ENCODE assay signal across 12 cellular contexts in the genomic region with DNA sequence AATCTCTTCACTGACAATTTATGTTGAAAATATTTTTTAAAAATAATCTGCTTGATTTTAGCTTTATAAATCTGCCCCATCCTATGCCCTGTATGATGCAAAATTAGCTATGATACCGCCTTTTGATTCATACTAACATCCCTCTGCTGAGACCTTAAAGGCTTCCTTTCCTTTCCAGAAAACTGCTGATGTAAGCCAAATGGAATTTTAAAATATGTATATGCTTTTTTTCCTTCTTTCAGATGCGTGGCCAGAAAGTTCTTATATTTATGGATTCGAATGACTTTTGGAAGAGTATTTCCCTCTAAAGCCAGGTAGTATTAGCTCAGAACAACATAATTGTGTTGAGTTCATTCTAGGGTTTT. TPM values are rescaled to one million over a fixed set of nuclear protein-coding genes. Genes with fewer than 3 reads are reported as not detected.
DNase-seq lines count a peak whose midpoint lies in the region; TF ChIP-seq lines count a peak whose summit lies in the region.
"Had no signal": no experiment of that assay in that cellular context is flagged by ENCODE, and none has a peak within 500 bp of the region (broad histone marks: within the 10 kb centered on the region; RNA-seq: fewer than 3 reads in every experiment).

No MANE protein-coding gene starts in this region.

- H3K9ac ChIP-seq in SK-N-SH, result peak overlapping the region; percentile 47; the same call in 1 of the 2 replicates
- no peak overlapping the region for H3K9ac ChIP-seq in muscle layer of colon (ENCODE audit: low read length)

- TF ChIP-seq RAD21 in SK-N-SH (IDR thresholded peaks at IDR 0.05; ENCODE audit: low read length), result no peak

- no peak for DNase-seq in SK-N-SH
- DNase-seq in dermis blood vessel endothelial cell, result peak; percentile 34
- no peak for DNase-seq in NK-92 treated with Interleukin-12 subunit alpha and Interleukin-12 subunit beta, amount 100 ng/mL, for 24 hours (lab: John Stamatoyannopoulos, UW)
- DNase-seq in DMS79 treated with DMSO at 0.1 percent for 48 hours (lab: John Stamatoyannopoulos, UW), result no peak
- no peak for DNase-seq in endothelial cell (ENCODE audit: low spot score)
- DNase-seq in NCI-H1092 treated with DMSO at 0.1 percent for 48 hours (lab: John Stamatoyannopoulos, UW), result no peak
- DNase-seq: left cardiac atrium, NCI-H1694, posterior cingulate gyrus had no signal

- H3K36me3 Mint-ChIP-seq in endothelial cell (ENCODE audit: low read depth, unreplicated experiment), result no peaks in the 10 kb centered on the region

- H3K4me1 ChIP-seq in ACC112 (ENCODE audit: control insufficient read depth, insufficient read depth, low read length, unreplicated experiment), result peaks cover 10% of the 10 kb centered on the region
- peaks cover 0 to 8% of the 10 kb centered on the region in 2 experiments; a peak in 1 of 4 replicates for H3K4me1 ChIP-seq in SK-N-SH (ENCODE audit: control insufficient read depth in 1 of 2, insufficient read depth in 2 of 2, low read depth in 1 of 2, low read length in 1 of 2)
- H3K4me1 ChIP-seq in muscle layer of colon (ENCODE audit: insufficient read depth, low read length), result peaks cover 23% of the 10 kb centered on the region

- no peak overlapping the region for H2AFZ ChIP-seq in ACC112 (ENCODE audit: low read length, unreplicated experiment)
- H2AFZ ChIP-seq in SK-N-SH (ENCODE audit: low read depth), result peak overlapping the region; percentile 66; the same call in 1 of the 2 replicates

- H3K27me3 ChIP-seq in ACC112 (ENCODE audit: insufficient read depth, low read length) (no peaks in the 10 kb centered on the region), SK-N-SH (ENCODE audit: insufficient read depth) (no peaks in the 10 kb centered on the region), muscle layer of colon (ENCODE audit: control insufficient read depth in 1 of 2, insufficient read depth in 2 of 2, low read length in 2 of 2) (no peaks in the 10 kb centered on the region)
- H3K27me3 ChIP-seq: tibial nerve had no signal

- no peaks in the 10 kb centered on the region for H3K4me1 Mint-ChIP-seq in endothelial cell (ENCODE audit: unreplicated experiment)

- WGBS in SK-N-SH (ENCODE audit: low lambda C conversion rate), result 36% methylated on average over 3 of the region's 3 CpGs

- H3K9me3 Mint-ChIP-seq in endothelial cell (ENCODE audit: unreplicated experiment), result no peaks in the 10 kb centered on the region

- CTCF ChIA-PET in SK-N-SH (lab: Yijun Ruan, JAX), result interaction anchor here (0.7 to 1.9 kb wide), 2 partner anchors 12 to 14 kb away, joined by 3 to 5 read pairs; no protein-coding TSS in a partner anchor

- no peaks in the 10 kb centered on the region for H3K27me3 Mint-ChIP-seq in endothelial cell (ENCODE audit: unreplicated experiment)

- no peaks in the 10 kb centered on the region for H4K20me1 ChIP-seq in SK-N-SH (ENCODE audit: insufficient read depth)

- no peaks in the 10 kb centered on the region for H3K9me3 ChIP-seq in SK-N-SH
- H3K9me3 ChIP-seq in muscle layer of colon (ENCODE audit: low read length), result no peaks in the 10 kb centered on the region
- H3K9me3 ChIP-seq: tibial nerve had no signal

- POLR2A ChIA-PET in SK-N-SH (lab: Yijun Ruan, JAX), result no interaction called here

- peak overlapping the region; percentile 88 for H3K27ac ChIP-seq in ACC112 (ENCODE audit: low read depth, low read length)
- H3K27ac ChIP-seq in SK-N-SH (ENCODE audit: low read depth in 2 of 2, low read length in 1 of 2), result peak overlapping the region; percentile 75 to 88
- H3K27ac ChIP-seq in muscle layer of colon (ENCODE audit: low read depth, low read length), result peak overlapping the region; percentile 82
- H3K27ac ChIP-seq: tibial nerve had no signal

- no peak overlapping the region for H3K4me3 Mint-ChIP-seq in endothelial cell (ENCODE audit: unreplicated experiment)

- no peak for TF ChIP-seq EP300 in SK-N-SH (IDR thresholded peaks at IDR 0.05; ENCODE audit: borderline replicate concordance in 1 of 2, low read depth in 1 of 2, low read length in 1 of 2)

- no peaks in the 10 kb centered on the region for H3K9me2 ChIP-seq in SK-N-SH

- no peak overlapping the region for H3K27ac Mint-ChIP-seq in endothelial cell (ENCODE audit: unreplicated experiment)

- H3K4me3 ChIP-seq in ACC112 (ENCODE audit: low read depth, low read length), result peak overlapping the region; percentile 24
- no peak overlapping the region for H3K4me3 ChIP-seq in SK-N-SH (ENCODE audit: low read depth in 2 of 2, low read length in 1 of 2)
- no peak overlapping the region for H3K4me3 ChIP-seq in muscle layer of colon (ENCODE audit: low read depth in 1 of 2, low read length in 2 of 2)
- H3K4me3 ChIP-seq: tibial nerve had no signal

- no peaks in the 10 kb centered on the region for H3K79me2 ChIP-seq in ACC112 (ENCODE audit: control insufficient read depth, insufficient read depth, low read length, unreplicated experiment)
- H3K79me2 ChIP-seq in SK-N-SH (ENCODE audit: insufficient read depth), result peaks cover 16% of the 10 kb centered on the region; the same call in 1 of the 2 replicates

- H3K36me3 ChIP-seq in ACC112 (ENCODE audit: insufficient read depth, low read length) (no peaks in the 10 kb centered on the region), SK-N-SH (replicated peaks in 1 of 2; ENCODE audit: control insufficient read depth in 1 of 2, insufficient read depth in 2 of 2, low read length in 1 of 2) (peaks cover 0 to 5% of the 10 kb centered on the region in 2 experiments), muscle layer of colon (ENCODE audit: insufficient read depth, low read length) (no peaks in the 10 kb centered on the region)

- H3K4me2 ChIP-seq in SK-N-SH, result peak overlapping the region; percentile 7; the same call in 1 of the 2 replicates

- TF ChIP-seq CTCF in SK-N-SH (IDR thresholded peaks at IDR 0.05), result no peak
- no peak for TF ChIP-seq CTCF in endothelial cell (IDR thresholded peaks at IDR 0.05; ENCODE audit: unreplicated experiment)

- H3F3A ChIP-seq in SK-N-SH (replicated peaks; ENCODE audit: insufficient read depth), result peaks cover 30% of the 10 kb centered on the region

TF ChIP-seq in SK-N-SH, 30 proteins besides CTCF, POLR2A, EP300 and RAD21:
- no peak for TF ChIP-seq RFX5 (IDR thresholded peaks at IDR 0.05; ENCODE audit: low read length)
- 0 out of 2 replicates have a peak, but pooled peaks have one; percentile 1 for TF ChIP-seq FOSL2 (IDR thresholded peaks at IDR 0.05; ENCODE audit: borderline replicate concordance, low read depth)
- TF ChIP-seq JUND (IDR thresholded peaks at IDR 0.05), result 0 out of 2 replicates have a peak, but pooled peaks have one; percentile 12
- TF ChIP-seq, protein P1, sequence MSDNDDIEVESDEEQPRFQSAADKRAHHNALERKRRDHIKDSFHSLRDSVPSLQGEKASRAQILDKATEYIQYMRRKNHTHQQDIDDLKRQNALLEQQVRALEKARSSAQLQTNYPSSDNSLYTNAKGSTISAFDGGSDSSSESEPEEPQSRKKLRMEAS (IDR thresholded peaks at IDR 0.05; ENCODE audit: low read depth), result 0 out of 2 replicates have a peak, but pooled peaks have one; percentile 32
TF ChIP-seq in SK-N-SH: peak in this region for 3.

RNA-seq across cellular contexts. Expression of gene SFI1, which starts 34.5 kb away (rescaled TPM):
- polyA plus RNA-seq in SK-N-SH (2012; rRNA removed), result 20.6 and 24.7 TPM in 2 replicates
- 4.8 and 7.1 TPM in 2 replicates for polyA plus RNA-seq in SK-N-SH (2012; cell fraction: cytosol; rRNA removed)
- 178 and 208 TPM in 2 replicates for polyA plus RNA-seq in SK-N-SH (2012; cell fraction: nucleus; rRNA removed)
- total RNA-seq in dermis blood vessel endothelial cell (17.9 and 23.6 TPM in 2 replicates), endothelial cell (ENCODE audit: unreplicated experiment) (24.8 TPM)

RNA-seq across cellular contexts. Expression of gene EIF4ENIF1, which starts 41.2 kb away (rescaled TPM):
- 18.4 and 39.9 TPM in 2 replicates for polyA plus RNA-seq in SK-N-SH (2012; rRNA removed)
- polyA plus RNA-seq in SK-N-SH (2012; cell fraction: cytosol; rRNA removed), result 14.0 and 14.2 TPM in 2 replicates
- 36.3 and 61.6 TPM in 2 replicates for polyA plus RNA-seq in SK-N-SH (2012; cell fraction: nucleus; rRNA removed)
- total RNA-seq in dermis blood vessel endothelial cell, result 10.4 and 11.2 TPM in 2 replicates
- 35.7 TPM for total RNA-seq in endothelial cell (ENCODE audit: unreplicated experiment)
